26 cellular contexts compared by ENCODE assay signal in genomic region chr12:113448874-113449273, GRCh38. TPM values are rescaled to one million over a fixed set of nuclear protein-coding genes. Genes with fewer than 3 reads are reported as not detected.
"Had no signal": no experiment of that assay in that cellular context is flagged by ENCODE, and none has a peak within 500 bp of the region (broad histone marks: within the 10 kb centered on the region; RNA-seq: fewer than 3 reads in every experiment).

No MANE protein-coding gene starts in this region.

- FAIRE-seq: HTR-8/SVneo, RCC 7860 had no signal

- H3K4me2 ChIP-seq: SK-N-SH had no signal

- H3K9me3 ChIP-seq: SK-N-SH had no signal

- H3K4me1 Mint-ChIP-seq: IgD-negative memory B cell had no signal

- H3K36me3 Mint-ChIP-seq: IgD-negative memory B cell had no signal

- H3K27ac Mint-ChIP-seq: IgD-negative memory B cell had no signal

- H3K4me3 Mint-ChIP-seq: IgD-negative memory B cell had no signal

- DNase-seq: KBM-7, MV-4-11, NCI-H1048, NCI-H1105, NCI-H1436 treated with DMSO at 0.1 percent for 48 hours, NCI-H187, NCI-H2029, NCI-H2081 treated with DMSO at 0.1 percent for 48 hours, NCI-H2171, NCI-H226, NCI-H446, NCI-H510A, NCI-H524 treated with DMSO at 0.1 percent for 48 hours, NCI-H69, RPMI8226, SHP77, SK-N-SH, SW 1271, T-helper 1 cell had no signal

- H3K9ac ChIP-seq: SK-N-SH had no signal

- H3K27ac ChIP-seq: HL-60 had no signal

RNA-seq across cellular contexts. Expression of gene LHX5, which starts 22.8 kb away (rescaled TPM):
- total RNA-seq: LHCN-M2, MCF 10A had no signal
- polyA plus RNA-seq: IgD-negative memory B cell, SK-N-SH had no signal

RNA-seq across cellular contexts. Expression of gene SDS, which starts 45.2 kb away (rescaled TPM):
- total RNA-seq: LHCN-M2, MCF 10A, SK-MEL-5 had no signal
- polyA plus RNA-seq: IgD-negative memory B cell had no signal
